Comparison of ENCODE assay signal across 4 cellular contexts in the genomic region with DNA sequence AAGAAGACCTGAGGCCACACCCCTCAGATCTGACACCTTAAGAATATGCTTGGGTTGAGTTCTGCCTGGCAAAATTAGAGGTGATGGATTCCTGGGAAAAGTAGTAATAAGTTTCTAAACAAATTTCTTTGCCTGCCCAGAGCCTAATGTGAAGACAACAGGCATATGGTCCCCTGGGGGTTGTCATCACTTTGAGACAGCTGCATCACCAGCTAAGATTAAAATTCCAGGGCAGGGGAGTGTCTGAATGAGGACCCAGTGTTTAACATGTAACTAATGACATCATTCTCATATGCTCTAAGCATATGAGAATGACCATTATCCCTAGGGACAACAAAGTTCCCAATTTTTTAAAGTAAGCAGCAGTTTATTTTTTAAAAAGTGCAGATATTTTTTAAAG.
"Had no signal": no experiment of that assay in that cellular context is flagged by ENCODE, and none has a peak within 500 bp of the region (broad histone marks: within the 10 kb centered on the region; RNA-seq: fewer than 3 reads in every experiment).

No MANE protein-coding gene starts in this region.

- H3K4me1 Mint-ChIP-seq: GM23338 had no signal

- H3K4me2 ChIP-seq: GM23338 had no signal

- H3K4me3 Mint-ChIP-seq: GM23338, H9 had no signal

- H3K4me3 ChIP-seq: GM23338 had no signal

- DNase-seq: H9, HCEC 1CT, IMR-90 had no signal

- H2AFZ ChIP-seq: GM23338 had no signal

- H3K27ac Mint-ChIP-seq: GM23338, H9 had no signal
